Comparison of ENCODE assay signal across 8 cellular contexts in genomic region chr2:69645026-69645425, GRCh38. TPM values are rescaled to one million over a fixed set of nuclear protein-coding genes. Genes with fewer than 3 reads are reported as not detected.
DNase-seq lines count a peak whose midpoint lies in the region; ATAC-seq and TF ChIP-seq lines count a peak whose summit lies in the region.

No MANE protein-coding gene starts in this region.

- peaks cover 34% of the 10 kb centered on the region for H3K4me1 Mint-ChIP-seq in neural progenitor cell

- H3K4me2 ChIP-seq in neural progenitor cell = peak overlapping the region; percentile 94

- H3K27ac Mint-ChIP-seq in neural progenitor cell = no peak overlapping the region

- H3K79me2 ChIP-seq in neural progenitor cell (ENCODE audit: low read depth) = peaks cover 29% of the 10 kb centered on the region

- peaks cover 2% of the 10 kb centered on the region for H3K36me3 Mint-ChIP-seq in neural progenitor cell

- peaks cover 21% of the 10 kb centered on the region for H3F3A ChIP-seq in neural progenitor cell (ENCODE audit: low read depth)

- no peaks in the 10 kb centered on the region for H3K9me3 ChIP-seq in neural progenitor cell (ENCODE audit: low read depth)

- DNase-seq in NCI-H146 (lab: John Stamatoyannopoulos, UW) = peak; percentile 19
- no peak for DNase-seq in NCI-H146 treated with DMSO at 0.1 percent for 48 hours (lab: John Stamatoyannopoulos, UW; ENCODE audit: unreplicated experiment)
- peak in 1 of 10 donors; percentile 10 for DNase-seq in dorsolateral prefrontal cortex
- DNase-seq in neural progenitor cell (ENCODE audit: low spot score) = no peak
- no peak for DNase-seq in cortex of kidney (lab: John Stamatoyannopoulos, UW)

- intact Hi-C loops in dorsolateral prefrontal cortex (cut with DNase I) = loop anchor here in 1 of 2 donors (10.0 kb wide), 1 partner anchor 260 kb away; the partner anchor contains the start of gene GFPT1

- H2AFZ ChIP-seq in neural progenitor cell (replicated peaks) = no peak overlapping the region

- peaks cover 7% of the 10 kb centered on the region for H3K27me3 Mint-ChIP-seq in neural progenitor cell (ENCODE audit: insufficient read depth, low read depth)

- no peaks in the 10 kb centered on the region for H3K9me3 Mint-ChIP-seq in neural progenitor cell

- no peaks in the 10 kb centered on the region for H3K36me3 ChIP-seq in neural progenitor cell

- ATAC-seq in HG02970 (IDR thresholded peaks at IDR 0.05; ENCODE audit: low FRiP score, unreplicated experiment) (no peak), GM18498 (IDR thresholded peaks at IDR 0.05; ENCODE audit: unreplicated experiment) (no peak)

- TF ChIP-seq CTCF in dorsolateral prefrontal cortex (IDR thresholded peaks at IDR 0.05 in 54 of 56, conservative IDR thresholded peaks at IDR 0.05 in 2 of 56; ENCODE audit: low read depth in 1 of 56, partially characterized antibody in 56 of 56) (peak in 1 of 56 donors; percentile 17), neural progenitor cell (IDR thresholded peaks at IDR 0.05) (no peak)

- peak overlapping the region; percentile 73 to 100 (median 96) for H3K4me3 ChIP-seq in dorsolateral prefrontal cortex
- peak overlapping the region; percentile 99 for H3K4me3 ChIP-seq in neural progenitor cell

- H4K20me1 ChIP-seq in neural progenitor cell (ENCODE audit: low read depth) = no peaks in the 10 kb centered on the region

- peak overlapping the region in 58 of 59 donors; percentile 91 to 100 (median 99) for H3K27ac ChIP-seq in dorsolateral prefrontal cortex
- no peak overlapping the region for H3K27ac ChIP-seq in neural progenitor cell

- peaks cover 15% of the 10 kb centered on the region for H3K4me1 ChIP-seq in neural progenitor cell

- no peak overlapping the region for H3K9ac ChIP-seq in neural progenitor cell

- no peaks in the 10 kb centered on the region for H3K27me3 ChIP-seq in dorsolateral prefrontal cortex
- H3K27me3 ChIP-seq in neural progenitor cell = peaks cover 5% of the 10 kb centered on the region

- peak overlapping the region; percentile 99 for H3K4me3 Mint-ChIP-seq in neural progenitor cell

TF ChIP-seq in PFSK-1, 5 proteins besides CTCF, POLR2A, EP300 and RAD21:
- TF ChIP-seq POLR2AphosphoS5 (IDR thresholded peaks at IDR 0.05; ENCODE audit: low read depth, low read length) = no peak; the same call in 1 of the 2 replicates
- TF ChIP-seq FOXP2 (optimal IDR thresholded peaks at IDR 0.05; ENCODE audit: borderline replicate concordance, extremely low read depth, extremely low read length, insufficient read depth) = no peak
- no peak for TF ChIP-seq REST (IDR thresholded peaks at IDR 0.05; ENCODE audit: insufficient read depth in 1 of 2, low read depth in 2 of 2, low read length in 2 of 2)
- no peak for TF ChIP-seq TAF1 (IDR thresholded peaks at IDR 0.05; ENCODE audit: borderline replicate concordance, insufficient read depth, low read length)
- 0 out of 2 replicates have a peak, but pooled peaks have one; percentile 16 for TF ChIP-seq SIN3A (IDR thresholded peaks at IDR 0.05; ENCODE audit: borderline replicate concordance, insufficient read depth, low read length)

RNA-seq across cellular contexts. Expression of gene AAK1, which starts 1.5 kb away (rescaled TPM):
- 25.8 TPM for polyA plus RNA-seq in PFSK-1 (2012; ENCODE audit: insufficient read length, low read depth)
- 100 to 1,000 TPM in 119 of 120 experiments, 10 to 100 TPM in 1; 97.4 to 260 (median 192) TPM for total RNA-seq in dorsolateral prefrontal cortex
- 11.8 and 20.8 TPM in 2 replicates for total RNA-seq in neural progenitor cell (ENCODE audit: low replicate concordance)
